Comparison of ENCODE assay signal across 18 cellular contexts in genomic region chr2:190267302-190267701, GRCh38. TPM values are rescaled to one million over a fixed set of nuclear protein-coding genes. Genes with fewer than 3 reads are reported as not detected.
DNase-seq lines count a peak whose midpoint lies in the region; ATAC-seq and TF ChIP-seq lines count a peak whose summit lies in the region.
"Had no signal": no experiment of that assay in that cellular context is flagged by ENCODE, and none has a peak within 500 bp of the region (broad histone marks: within the 10 kb centered on the region; RNA-seq: fewer than 3 reads in every experiment).

No MANE protein-coding gene starts in this region.

- no peak for ATAC-seq in GM23338
- no peak for ATAC-seq in GM21619 (IDR thresholded peaks at IDR 0.05; ENCODE audit: unreplicated experiment)

- H3K27ac ChIP-seq in GM23338 (ENCODE audit: low read depth) = no peak overlapping the region
- H3K27ac ChIP-seq: esophagus squamous epithelium, SK-N-MC had no signal

- DNase-seq in AG08395 (ENCODE audit: low spot score) (peak; percentile 13), HS-5 (ENCODE audit: low read depth) (peak; percentile 65), amniotic stem cell (lab: John Stamatoyannopoulos, UW) (peak; percentile 33), hepatic stellate cell (ENCODE audit: low spot score) (peak; percentile 14), NCI-H1930 (lab: John Stamatoyannopoulos, UW) (no peak), GM23338 (ENCODE audit: low spot score) (no peak)
- no peak for DNase-seq in activated T-helper 2 cell treated with anti-CD3 and anti-CD28 coated beads, Interferon-gamma antibody, Interleukin-2, Interleukin-4, amounts not matched to agents 10 μg/mL and 5 μg/mL and 100 μg/mL, durations not matched to agents 14 hours and 24 hours and 36 hours (ENCODE audit: low spot score)
- DNase-seq: activated CD4-positive, CD25-positive, alpha-beta regulatory T cell treated with anti-CD3 and anti-CD28 coated beads, Interleukin-2, amount 50 U/mL, for 72 hours; activated effector memory CD4-positive, alpha-beta T cell treated with Interleukin-2 at 50 U/mL for 16 hours; cerebellar nuclear complex; DND-41; esophagus squamous epithelium; NCI-H1417 treated with DMSO at 0.1 percent for 48 hours; stimulated activated CD4-positive, alpha-beta T cell treated with anti-CD3 and anti-CD28 coated beads, Interleukin-12 subunit alpha, Interleukin-12 subunit beta, amount 100 ng/mL, for 4 hours had no signal

- H3K79me2 ChIP-seq in GM23338 (replicated peaks; ENCODE audit: insufficient read depth) = 0 out of 2 replicates have a peak, but pooled peaks cover 3% of the 10 kb centered on the region

- H3K4me1 ChIP-seq in GM23338 (ENCODE audit: insufficient read depth) = no peaks in the 10 kb centered on the region
- H3K4me1 ChIP-seq: esophagus squamous epithelium had no signal

- no peak overlapping the region for H3K4me2 ChIP-seq in GM23338

- no peaks in the 10 kb centered on the region for H3K4me1 Mint-ChIP-seq in activated T-helper 2 cell treated with anti-CD3 and anti-CD28 coated beads, Interferon-gamma antibody, Interleukin-2, Interleukin-4, amounts not matched to agents 10 μg/mL and 5 μg/mL and 100 μg/mL, durations not matched to agents 14 hours and 24 hours and 36 hours (ENCODE audit: low read depth)
- H3K4me1 Mint-ChIP-seq in GM23338 = peaks cover 1% of the 10 kb centered on the region; the same call in 2 of the 3 replicates
- H3K4me1 Mint-ChIP-seq: B cell, nephron had no signal

- no peak overlapping the region for H3K4me3 ChIP-seq in GM23338
- H3K4me3 ChIP-seq: esophagus squamous epithelium, SK-N-MC had no signal

- H2AFZ ChIP-seq in GM23338 = no peak overlapping the region

- H3K9me2 ChIP-seq in GM23338 (ENCODE audit: insufficient read depth) = no peaks in the 10 kb centered on the region

- H4K20me1 ChIP-seq in GM23338 (replicated peaks; ENCODE audit: insufficient read depth) = no peaks in the 10 kb centered on the region

- no peak for TF ChIP-seq CTCF in GM23338 (conservative IDR thresholded peaks at IDR 0.05; ENCODE audit: low read depth in 2 of 2)

- peaks cover 32% of the 10 kb centered on the region for H3K36me3 Mint-ChIP-seq in activated T-helper 2 cell treated with anti-CD3 and anti-CD28 coated beads, Interferon-gamma antibody, Interleukin-2, Interleukin-4, amounts not matched to agents 10 μg/mL and 5 μg/mL and 100 μg/mL, durations not matched to agents 14 hours and 24 hours and 36 hours (ENCODE audit: low read depth)
- peaks cover 15% of the 10 kb centered on the region; the same call in 2 of the 3 replicates for H3K36me3 Mint-ChIP-seq in GM23338 (ENCODE audit: low read depth)

- intact Hi-C loops in activated T-helper 2 cell treated with anti-CD3 and anti-CD28 coated beads, Interferon-gamma antibody, Interleukin-2, Interleukin-4, amounts not matched to agents 10 μg/mL and 5 μg/mL and 100 μg/mL, durations not matched to agents 14 hours and 24 hours and 36 hours (cut with micrococcal nuclease) = no loop called here

- H3K27me3 ChIP-seq in GM23338 (ENCODE audit: insufficient read depth) = no peaks in the 10 kb centered on the region
- H3K27me3 ChIP-seq: esophagus squamous epithelium had no signal

- no peak overlapping the region for H3K4me3 Mint-ChIP-seq in activated T-helper 2 cell treated with anti-CD3 and anti-CD28 coated beads, Interferon-gamma antibody, Interleukin-2, Interleukin-4, amounts not matched to agents 10 μg/mL and 5 μg/mL and 100 μg/mL, durations not matched to agents 14 hours and 24 hours and 36 hours (ENCODE audit: low read depth)
- H3K4me3 Mint-ChIP-seq in GM23338 = no peak overlapping the region
- H3K4me3 Mint-ChIP-seq: B cell, nephron had no signal

- H3K9me3 Mint-ChIP-seq in activated T-helper 2 cell treated with anti-CD3 and anti-CD28 coated beads, Interferon-gamma antibody, Interleukin-2, Interleukin-4, amounts not matched to agents 10 μg/mL and 5 μg/mL and 100 μg/mL, durations not matched to agents 14 hours and 24 hours and 36 hours = peaks cover 7% of the 10 kb centered on the region
- H3K9me3 Mint-ChIP-seq in GM23338 = peaks cover 6% of the 10 kb centered on the region; the same call in 1 of the 3 replicates

- H3K27ac Mint-ChIP-seq in activated T-helper 2 cell treated with anti-CD3 and anti-CD28 coated beads, Interferon-gamma antibody, Interleukin-2, Interleukin-4, amounts not matched to agents 10 μg/mL and 5 μg/mL and 100 μg/mL, durations not matched to agents 14 hours and 24 hours and 36 hours = no peak overlapping the region
- H3K27ac Mint-ChIP-seq in GM23338 = no peak overlapping the region
- H3K27ac Mint-ChIP-seq: B cell, nephron had no signal

- H3F3A ChIP-seq in GM23338 (replicated peaks; ENCODE audit: low read depth) = no peaks in the 10 kb centered on the region

- H3K27me3 Mint-ChIP-seq in activated T-helper 2 cell treated with anti-CD3 and anti-CD28 coated beads, Interferon-gamma antibody, Interleukin-2, Interleukin-4, amounts not matched to agents 10 μg/mL and 5 μg/mL and 100 μg/mL, durations not matched to agents 14 hours and 24 hours and 36 hours (ENCODE audit: low read depth) = no peaks in the 10 kb centered on the region
- H3K27me3 Mint-ChIP-seq in GM23338 (ENCODE audit: insufficient read depth, low read depth, poor library complexity) = no peaks in the 10 kb centered on the region
- H3K27me3 Mint-ChIP-seq: B cell had no signal

- H3K36me3 ChIP-seq in GM23338 (ENCODE audit: insufficient read depth) = no peaks in the 10 kb centered on the region

TF ChIP-seq in GM23338, 12 proteins besides CTCF, POLR2A, EP300 and RAD21 (continues in another document):
- TF ChIP-seq, protein P1, sequence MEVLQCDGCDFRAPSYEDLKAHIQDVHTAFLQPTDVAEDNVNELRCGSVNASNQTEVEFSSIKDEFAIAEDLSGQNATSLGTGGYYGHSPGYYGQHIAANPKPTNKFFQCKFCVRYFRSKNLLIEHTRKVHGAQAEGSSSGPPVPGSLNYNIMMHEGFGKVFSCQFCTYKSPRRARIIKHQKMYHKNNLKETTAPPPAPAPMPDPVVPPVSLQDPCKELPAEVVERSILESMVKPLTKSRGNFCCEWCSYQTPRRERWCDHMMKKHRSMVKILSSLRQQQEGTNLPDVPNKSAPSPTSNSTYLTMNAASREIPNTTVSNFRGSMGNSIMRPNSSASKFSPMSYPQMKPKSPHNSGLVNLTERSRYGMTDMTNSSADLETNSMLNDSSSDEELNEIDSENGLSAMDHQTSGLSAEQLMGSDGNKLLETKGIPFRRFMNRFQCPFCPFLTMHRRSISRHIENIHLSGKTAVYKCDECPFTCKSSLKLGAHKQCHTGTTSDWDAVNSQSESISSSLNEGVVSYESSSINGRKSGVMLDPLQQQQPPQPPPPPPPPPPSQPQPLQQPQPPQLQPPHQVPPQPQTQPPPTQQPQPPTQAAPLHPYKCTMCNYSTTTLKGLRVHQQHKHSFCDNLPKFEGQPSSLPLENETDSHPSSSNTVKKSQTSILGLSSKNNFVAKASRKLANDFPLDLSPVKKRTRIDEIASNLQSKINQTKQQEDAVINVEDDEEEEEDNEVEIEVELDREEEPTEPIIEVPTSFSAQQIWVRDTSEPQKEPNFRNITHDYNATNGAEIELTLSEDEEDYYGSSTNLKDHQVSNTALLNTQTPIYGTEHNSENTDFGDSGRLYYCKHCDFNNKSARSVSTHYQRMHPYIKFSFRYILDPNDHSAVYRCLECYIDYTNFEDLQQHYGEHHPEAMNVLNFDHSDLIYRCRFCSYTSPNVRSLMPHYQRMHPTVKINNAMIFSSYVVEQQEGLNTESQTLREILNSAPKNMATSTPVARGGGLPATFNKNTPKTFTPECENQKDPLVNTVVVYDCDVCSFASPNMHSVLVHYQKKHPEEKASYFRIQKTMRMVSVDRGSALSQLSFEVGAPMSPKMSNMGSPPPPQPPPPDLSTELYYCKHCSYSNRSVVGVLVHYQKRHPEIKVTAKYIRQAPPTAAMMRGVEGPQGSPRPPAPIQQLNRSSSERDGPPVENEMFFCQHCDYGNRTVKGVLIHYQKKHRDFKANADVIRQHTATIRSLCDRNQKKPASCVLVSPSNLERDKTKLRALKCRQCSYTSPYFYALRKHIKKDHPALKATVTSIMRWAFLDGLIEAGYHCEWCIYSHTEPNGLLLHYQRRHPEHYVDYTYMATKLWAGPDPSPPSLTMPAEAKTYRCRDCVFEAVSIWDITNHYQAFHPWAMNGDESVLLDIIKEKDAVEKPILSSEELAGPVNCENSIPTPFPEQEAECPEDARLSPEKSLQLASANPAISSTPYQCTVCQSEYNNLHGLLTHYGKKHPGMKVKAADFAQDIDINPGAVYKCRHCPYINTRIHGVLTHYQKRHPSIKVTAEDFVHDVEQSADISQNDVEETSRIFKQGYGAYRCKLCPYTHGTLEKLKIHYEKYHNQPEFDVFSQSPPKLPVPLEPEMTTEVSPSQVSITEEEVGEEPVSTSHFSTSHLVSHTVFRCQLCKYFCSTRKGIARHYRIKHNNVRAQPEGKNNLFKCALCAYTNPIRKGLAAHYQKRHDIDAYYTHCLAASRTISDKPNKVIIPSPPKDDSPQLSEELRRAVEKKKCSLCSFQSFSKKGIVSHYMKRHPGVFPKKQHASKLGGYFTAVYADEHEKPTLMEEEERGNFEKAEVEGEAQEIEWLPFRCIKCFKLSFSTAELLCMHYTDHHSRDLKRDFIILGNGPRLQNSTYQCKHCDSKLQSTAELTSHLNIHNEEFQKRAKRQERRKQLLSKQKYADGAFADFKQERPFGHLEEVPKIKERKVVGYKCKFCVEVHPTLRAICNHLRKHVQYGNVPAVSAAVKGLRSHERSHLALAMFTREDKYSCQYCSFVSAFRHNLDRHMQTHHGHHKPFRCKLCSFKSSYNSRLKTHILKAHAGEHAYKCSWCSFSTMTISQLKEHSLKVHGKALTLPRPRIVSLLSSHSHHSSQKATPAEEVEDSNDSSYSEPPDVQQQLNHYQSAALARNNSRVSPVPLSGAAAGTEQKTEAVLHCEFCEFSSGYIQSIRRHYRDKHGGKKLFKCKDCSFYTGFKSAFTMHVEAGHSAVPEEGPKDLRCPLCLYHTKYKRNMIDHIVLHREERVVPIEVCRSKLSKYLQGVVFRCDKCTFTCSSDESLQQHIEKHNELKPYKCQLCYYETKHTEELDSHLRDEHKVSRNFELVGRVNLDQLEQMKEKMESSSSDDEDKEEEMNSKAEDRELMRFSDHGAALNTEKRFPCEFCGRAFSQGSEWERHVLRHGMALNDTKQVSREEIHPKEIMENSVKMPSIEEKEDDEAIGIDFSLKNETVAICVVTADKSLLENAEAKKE (CRISPR knock-in tag; IDR thresholded peaks at IDR 0.05) = no peak
- no peak for TF ChIP-seq CREB1 (CRISPR knock-in tag; IDR thresholded peaks at IDR 0.05; ENCODE audit: low read depth)
- no peak for TF ChIP-seq POLR2AphosphoS5 (IDR thresholded peaks at IDR 0.05; ENCODE audit: low read depth)
- no peak for TF ChIP-seq JUNB (IDR thresholded peaks at IDR 0.05; ENCODE audit: unreplicated experiment)
- no peak for TF ChIP-seq ZNF331 (CRISPR knock-in tag; IDR thresholded peaks at IDR 0.05; ENCODE audit: low read depth)
- no peak for TF ChIP-seq EZH2 (IDR thresholded peaks at IDR 0.05; ENCODE audit: low read depth, unreplicated experiment)
- TF ChIP-seq NANOG (IDR thresholded peaks at IDR 0.05; ENCODE audit: borderline replicate concordance) = no peak

RNA-seq across cellular contexts. Expression of gene HIBCH, which starts 52.3 kb away (rescaled TPM):
- total RNA-seq in activated T-helper 2 cell treated with anti-CD3 and anti-CD28 coated beads, Interferon-gamma antibody, Interleukin-2, Interleukin-4, amounts not matched to agents 10 μg/mL and 5 μg/mL and 100 μg/mL, durations not matched to agents 14 hours and 24 hours and 36 hours = 24.5 and 26.0 TPM in 2 replicates
- 25.7 and 25.8 TPM in 2 replicates for total RNA-seq in GM23338 (2014; rRNA removed; shearing (Covaris generic))
- polyA plus RNA-seq in GM23338 (2016; fragmentation: Nextera tagmentation; extraction: Ambion mirVana) = 37.7 and 42.3 TPM in 2 replicates

Comparison
In these comparisons a context has a peak if more than half of its experiments do, and no peak if none do; other contexts are left out.
1. DNase-seq: peak in AG08395 (single experiment), HS-5 (single experiment), amniotic stem cell (single experiment) and hepatic stellate cell (single experiment); none in activated T-helper 2 cell treated with anti-CD3 and anti-CD28 coated beads, Interferon-gamma antibody, Interleukin-2, Interleukin-4, amounts not matched to agents 10 μg/mL and 5 μg/mL and 100 μg/mL, durations not matched to agents 14 hours and 24 hours and 36 hours (single experiment), NCI-H1930 (0 of 2) and GM23338 (single experiment).